In the genomic region with DNA sequence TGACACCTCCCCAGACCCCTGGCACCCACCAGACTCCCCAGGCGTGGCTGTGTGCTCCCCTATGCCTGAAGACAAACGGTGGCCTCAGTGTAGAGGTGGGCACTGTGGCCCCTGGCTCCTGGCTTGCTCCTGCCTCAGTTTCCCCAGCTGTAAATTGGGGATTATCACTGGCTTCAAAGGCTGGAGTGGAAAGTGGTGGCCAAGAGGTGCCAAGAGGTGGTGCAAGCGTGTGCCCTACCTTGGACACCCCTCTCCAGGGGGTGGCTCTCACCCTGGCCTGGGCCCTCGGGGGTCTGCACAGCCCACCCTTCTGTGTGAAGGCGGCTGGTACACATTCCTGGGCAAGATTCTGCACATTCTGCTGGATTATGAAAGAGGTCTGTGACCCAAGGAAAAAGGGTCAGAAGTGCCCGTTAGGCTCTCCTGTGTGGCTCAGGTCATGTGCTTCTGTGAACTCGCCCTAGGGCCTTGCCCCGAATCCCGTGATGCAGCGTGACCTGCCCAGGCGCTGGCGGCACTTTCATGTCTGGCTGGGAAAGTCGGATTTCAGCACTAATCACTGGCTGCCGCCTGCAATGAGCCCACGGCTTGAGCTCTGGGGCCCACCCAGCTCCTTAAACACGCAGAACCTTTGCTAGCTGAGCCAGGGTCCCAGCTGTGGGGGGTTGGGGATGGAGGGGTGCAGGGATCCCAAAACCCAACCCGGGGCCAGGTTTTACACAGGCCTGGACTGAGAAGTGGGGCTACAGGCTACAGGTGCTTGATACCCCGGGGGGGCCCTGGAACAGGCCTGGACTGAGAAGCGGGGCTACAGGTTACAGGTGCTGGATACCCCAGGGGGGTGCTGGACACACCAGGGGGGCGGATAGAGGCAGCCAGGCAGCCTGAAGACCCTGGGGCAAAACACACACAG, we compare ENCODE assay signal across 3 cellular contexts.
TF ChIP-seq lines count a peak whose summit lies in the region.

No MANE protein-coding gene starts in this region.

TF ChIP-seq in Ishikawa, 13 proteins besides CTCF, POLR2A, EP300 and RAD21:
- TF ChIP-seq USF1 (IDR thresholded peaks at IDR 0.05), result peak; percentile 72
- 0 out of 2 replicates have a peak, but pooled peaks have one; percentile 7 for TF ChIP-seq TEAD4 (IDR thresholded peaks at IDR 0.05)
- TF ChIP-seq ZBTB7A (IDR thresholded peaks at IDR 0.05; ENCODE audit: low read depth), result peak; percentile 81

TF ChIP-seq in GM12878, 131 proteins besides CTCF, POLR2A, EP300 and RAD21:
- TF ChIP-seq ZNF687 (IDR thresholded peaks at IDR 0.05), result 0 out of 2 replicates have a peak, but pooled peaks have one; percentile 20
TF ChIP-seq in GM12878: peak in this region for 1; not testable (repeated sequence) for 130.

TF ChIP-seq in liver, 16 proteins besides CTCF, POLR2A, EP300 and RAD21:
- TF ChIP-seq HNF4A (conservative IDR thresholded peaks at IDR 0.05) (peak; percentile 64 to 86), EGR1 (IDR thresholded peaks at IDR 0.05; ENCODE audit: low read depth in 2 of 2) (peak in 1 of 2 donors; percentile 47), YY1 (IDR thresholded peaks at IDR 0.05) (peak; percentile 65), SP1 (IDR thresholded peaks at IDR 0.05) (peak; percentile 53), JUND (IDR thresholded peaks at IDR 0.05) (peak in 1 of 2 donors; percentile 35), RXRA (IDR thresholded peaks at IDR 0.05) (peak; percentile 97 to 98), NR2F2 (IDR thresholded peaks at IDR 0.05) (peak; percentile 60)
- TF ChIP-seq, protein P1, sequence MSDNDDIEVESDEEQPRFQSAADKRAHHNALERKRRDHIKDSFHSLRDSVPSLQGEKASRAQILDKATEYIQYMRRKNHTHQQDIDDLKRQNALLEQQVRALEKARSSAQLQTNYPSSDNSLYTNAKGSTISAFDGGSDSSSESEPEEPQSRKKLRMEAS (IDR thresholded peaks at IDR 0.05), result peak; percentile 69
- TF ChIP-seq, protein P2, sequence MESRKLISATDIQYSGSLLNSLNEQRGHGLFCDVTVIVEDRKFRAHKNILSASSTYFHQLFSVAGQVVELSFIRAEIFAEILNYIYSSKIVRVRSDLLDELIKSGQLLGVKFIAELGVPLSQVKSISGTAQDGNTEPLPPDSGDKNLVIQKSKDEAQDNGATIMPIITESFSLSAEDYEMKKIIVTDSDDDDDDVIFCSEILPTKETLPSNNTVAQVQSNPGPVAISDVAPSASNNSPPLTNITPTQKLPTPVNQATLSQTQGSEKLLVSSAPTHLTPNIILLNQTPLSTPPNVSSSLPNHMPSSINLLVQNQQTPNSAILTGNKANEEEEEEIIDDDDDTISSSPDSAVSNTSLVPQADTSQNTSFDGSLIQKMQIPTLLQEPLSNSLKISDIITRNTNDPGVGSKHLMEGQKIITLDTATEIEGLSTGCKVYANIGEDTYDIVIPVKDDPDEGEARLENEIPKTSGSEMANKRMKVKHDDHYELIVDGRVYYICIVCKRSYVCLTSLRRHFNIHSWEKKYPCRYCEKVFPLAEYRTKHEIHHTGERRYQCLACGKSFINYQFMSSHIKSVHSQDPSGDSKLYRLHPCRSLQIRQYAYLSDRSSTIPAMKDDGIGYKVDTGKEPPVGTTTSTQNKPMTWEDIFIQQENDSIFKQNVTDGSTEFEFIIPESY (IDR thresholded peaks at IDR 0.05), result peak; percentile 85
- TF ChIP-seq, protein P3, sequence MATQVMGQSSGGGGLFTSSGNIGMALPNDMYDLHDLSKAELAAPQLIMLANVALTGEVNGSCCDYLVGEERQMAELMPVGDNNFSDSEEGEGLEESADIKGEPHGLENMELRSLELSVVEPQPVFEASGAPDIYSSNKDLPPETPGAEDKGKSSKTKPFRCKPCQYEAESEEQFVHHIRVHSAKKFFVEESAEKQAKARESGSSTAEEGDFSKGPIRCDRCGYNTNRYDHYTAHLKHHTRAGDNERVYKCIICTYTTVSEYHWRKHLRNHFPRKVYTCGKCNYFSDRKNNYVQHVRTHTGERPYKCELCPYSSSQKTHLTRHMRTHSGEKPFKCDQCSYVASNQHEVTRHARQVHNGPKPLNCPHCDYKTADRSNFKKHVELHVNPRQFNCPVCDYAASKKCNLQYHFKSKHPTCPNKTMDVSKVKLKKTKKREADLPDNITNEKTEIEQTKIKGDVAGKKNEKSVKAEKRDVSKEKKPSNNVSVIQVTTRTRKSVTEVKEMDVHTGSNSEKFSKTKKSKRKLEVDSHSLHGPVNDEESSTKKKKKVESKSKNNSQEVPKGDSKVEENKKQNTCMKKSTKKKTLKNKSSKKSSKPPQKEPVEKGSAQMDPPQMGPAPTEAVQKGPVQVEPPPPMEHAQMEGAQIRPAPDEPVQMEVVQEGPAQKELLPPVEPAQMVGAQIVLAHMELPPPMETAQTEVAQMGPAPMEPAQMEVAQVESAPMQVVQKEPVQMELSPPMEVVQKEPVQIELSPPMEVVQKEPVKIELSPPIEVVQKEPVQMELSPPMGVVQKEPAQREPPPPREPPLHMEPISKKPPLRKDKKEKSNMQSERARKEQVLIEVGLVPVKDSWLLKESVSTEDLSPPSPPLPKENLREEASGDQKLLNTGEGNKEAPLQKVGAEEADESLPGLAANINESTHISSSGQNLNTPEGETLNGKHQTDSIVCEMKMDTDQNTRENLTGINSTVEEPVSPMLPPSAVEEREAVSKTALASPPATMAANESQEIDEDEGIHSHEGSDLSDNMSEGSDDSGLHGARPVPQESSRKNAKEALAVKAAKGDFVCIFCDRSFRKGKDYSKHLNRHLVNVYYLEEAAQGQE (IDR thresholded peaks at IDR 0.05), result peak; percentile 75
TF ChIP-seq in liver: peak in this region for 10; not testable (repeated sequence) for 6.
